38 cellular contexts compared by ENCODE assay signal in the genomic region with DNA sequence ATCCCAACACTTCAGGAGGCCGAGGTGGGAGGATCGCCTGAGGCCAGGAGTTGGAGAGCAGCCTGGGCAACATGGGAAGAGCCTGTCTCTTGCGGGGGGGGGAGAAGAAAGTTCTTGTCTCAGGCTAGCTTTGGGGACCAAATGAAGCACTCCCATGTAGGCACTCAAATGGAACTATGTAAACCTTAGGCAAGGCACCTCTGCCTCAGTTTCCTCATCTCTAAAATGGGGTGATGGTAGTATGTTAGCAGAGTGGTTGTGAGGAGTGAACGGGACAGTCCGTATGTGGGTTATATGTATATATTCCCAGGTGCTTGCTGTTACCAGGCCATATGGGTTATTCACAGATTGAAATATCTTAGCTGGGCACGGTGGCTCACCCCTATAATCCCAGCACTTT. TPM values are rescaled to one million over a fixed set of nuclear protein-coding genes. Genes with fewer than 3 reads are reported as not detected.
"Had no signal": no experiment of that assay in that cellular context is flagged by ENCODE, and none has a peak within 500 bp of the region (broad histone marks: within the 10 kb centered on the region; RNA-seq: fewer than 3 reads in every experiment).

No MANE protein-coding gene starts in this region.

- H3K4me3 ChIP-seq: coronary artery, esophagus squamous epithelium, heart right ventricle, left lung, mucosa of descending colon, prostate gland, right atrium auricular region, sigmoid colon, stomach, thyroid gland, vagina had no signal

- ATAC-seq: effector memory CD8-positive, alpha-beta T cell; heart right ventricle; left cardiac atrium; left lung; mucosa of descending colon; natural killer cell treated with Interleukin-12 subunit alpha and Interleukin-12 subunit beta and Interleukin-15 and Interleukin-18, amount 100 ng/mL, for 72 hours; stimulated activated effector memory CD8-positive, alpha-beta T cell treated with anti-CD3 and anti-CD28 coated beads, Interleukin-12 subunit alpha, Interleukin-12 subunit beta, amount 100 ng/mL, for 72 hours had no signal

- H3K4me3 Mint-ChIP-seq: effector memory CD8-positive, alpha-beta T cell; mesothelial cell of epicardium; naive B cell; natural killer cell treated with Interleukin-12 subunit alpha and Interleukin-12 subunit beta and Interleukin-15 and Interleukin-18, amount 100 ng/mL, for 72 hours; neural crest cell; stimulated activated effector memory CD8-positive, alpha-beta T cell treated with anti-CD3 and anti-CD28 coated beads, Interleukin-12 subunit alpha, Interleukin-12 subunit beta, amount 100 ng/mL, for 72 hours had no signal

- FAIRE-seq: endometrium, islet of Langerhans had no signal

- H3K4me1 ChIP-seq: esophagus squamous epithelium, heart right ventricle, left lung, prostate gland, right atrium auricular region, sigmoid colon, stomach, thyroid gland, vagina had no signal

- DNase-seq: effector memory CD8-positive, alpha-beta T cell; erythroblast; esophagus squamous epithelium; foreskin melanocyte; glutamatergic neuron; heart right ventricle; hippocampal formation; left cardiac atrium; mesenchymal stem cell; mucosa of descending colon; naive B cell; sigmoid colon; stimulated activated CD4-positive, alpha-beta T cell treated with anti-CD3 and anti-CD28 coated beads, Interleukin-2, amount 100 ng/mL, for 24 hours; stimulated activated CD4-positive, alpha-beta T cell treated with anti-CD3 and anti-CD28 coated beads, Interleukin-4, amount 100 ng/mL, for 24 hours; stimulated activated naive CD4-positive, alpha-beta T cell treated with Interleukin-2 at 50 U/mL for 16 hours; stomach; thyroid gland; trophoblast cell had no signal

- H3K27me3 ChIP-seq: right atrium auricular region, vagina had no signal

- H3K27ac ChIP-seq: coronary artery, esophagus squamous epithelium, heart right ventricle, left lung, neutrophil, prostate gland, right atrium auricular region, sigmoid colon, stomach, thyroid gland, vagina had no signal

- H3K9me3 ChIP-seq: esophagus squamous epithelium, heart right ventricle, left lung, mucosa of descending colon, neutrophil, prostate gland, right atrium auricular region, sigmoid colon, stomach, thyroid gland, vagina had no signal

- H3K4me1 Mint-ChIP-seq: mesothelial cell of epicardium had no signal

- H3K9me3 Mint-ChIP-seq: effector memory CD8-positive, alpha-beta T cell; mesothelial cell of epicardium; naive B cell; natural killer cell treated with Interleukin-12 subunit alpha and Interleukin-12 subunit beta and Interleukin-15 and Interleukin-18, amount 100 ng/mL, for 72 hours; neural crest cell; stimulated activated effector memory CD8-positive, alpha-beta T cell treated with anti-CD3 and anti-CD28 coated beads, Interleukin-12 subunit alpha, Interleukin-12 subunit beta, amount 100 ng/mL, for 72 hours had no signal

- H3K27ac Mint-ChIP-seq: effector memory CD8-positive, alpha-beta T cell; mesothelial cell of epicardium; natural killer cell treated with Interleukin-12 subunit alpha and Interleukin-12 subunit beta and Interleukin-15 and Interleukin-18, amount 100 ng/mL, for 72 hours; stimulated activated effector memory CD8-positive, alpha-beta T cell treated with anti-CD3 and anti-CD28 coated beads, Interleukin-12 subunit alpha, Interleukin-12 subunit beta, amount 100 ng/mL, for 72 hours had no signal

RNA-seq across cellular contexts. Expression of a gene that starts 6.5 kb away (rescaled TPM):
- total RNA-seq: esophagus squamous epithelium, heart right ventricle, left cardiac atrium, mucosa of descending colon, right atrium auricular region, skeletal muscle tissue, stomach, subcutaneous adipose tissue, ureter, vagina had no signal
- polyA plus RNA-seq: heart right ventricle had no signal

RNA-seq across cellular contexts. Expression of a gene that starts 22.7 kb away (rescaled TPM):
- total RNA-seq: dermis microvascular lymphatic vessel endothelial cell; esophagus squamous epithelium; heart right ventricle; left cardiac atrium; left lung; lower leg skin; lung microvascular endothelial cell; mucosa of descending colon; natural killer cell treated with Interleukin-12 subunit alpha and Interleukin-12 subunit beta and Interleukin-15 and Interleukin-18, amount 100 ng/mL, for 72 hours; neural crest cell; osteocyte; prostate gland; right atrium auricular region; sigmoid colon; skeletal muscle tissue; stomach; subcutaneous adipose tissue; temporal lobe; ureter; vagina had no signal
- polyA plus RNA-seq: heart right ventricle, sigmoid colon, stomach had no signal
